Comparison of ENCODE assay signal across 7 cellular contexts in the genomic region with DNA sequence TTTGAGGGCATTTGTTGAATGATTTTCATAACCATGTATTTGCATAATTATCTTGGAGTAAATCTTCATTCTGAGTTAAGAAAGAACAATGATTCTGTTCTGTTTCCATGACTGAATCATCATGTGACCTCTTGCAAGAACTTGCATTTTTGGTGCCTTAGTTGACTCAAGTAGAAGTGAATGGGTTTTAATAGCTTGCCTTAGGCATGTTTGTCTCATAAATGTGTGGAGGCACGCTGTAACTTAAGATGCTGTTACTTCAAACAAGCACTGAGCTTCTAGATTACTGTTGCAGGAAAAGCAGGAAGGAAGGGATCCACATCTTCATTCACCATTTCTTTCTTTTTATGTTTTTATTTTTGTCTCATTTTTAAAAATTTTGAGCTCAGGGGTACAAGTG.
DNase-seq lines count a peak whose midpoint lies in the region; TF ChIP-seq lines count a peak whose summit lies in the region.
"Not testable (repeated sequence)": the region's sequence is repeated elsewhere in the genome, so short reads cannot be mapped to it uniquely, and the experiment has no call there.

No MANE protein-coding gene starts in this region.

- H3F3A ChIP-seq in SK-N-SH (replicated peaks; ENCODE audit: insufficient read depth): not testable (repeated sequence)

- H3K4me2 ChIP-seq in SK-N-SH: peak overlapping the region; percentile 27

- CTCF ChIA-PET in SK-N-SH (lab: Yijun Ruan, JAX): not testable (repeated sequence)

- TF ChIP-seq CTCF in SK-N-SH (IDR thresholded peaks at IDR 0.05); fibroblast of the aortic adventitia (IDR thresholded peaks at IDR 0.05; ENCODE audit: insufficient read depth, low read length): not testable (repeated sequence)

- H3K79me2 ChIP-seq in SK-N-SH (ENCODE audit: insufficient read depth): not testable (repeated sequence)

- not testable (repeated sequence) for H3K27me3 ChIP-seq in SK-N-SH (ENCODE audit: insufficient read depth)

- not testable (repeated sequence) for H4K20me1 ChIP-seq in SK-N-SH (ENCODE audit: insufficient read depth)

- H3K36me3 ChIP-seq in SK-N-SH (replicated peaks in 1 of 2; ENCODE audit: control insufficient read depth in 1 of 2, insufficient read depth in 2 of 2, low read length in 1 of 2): not testable (repeated sequence)

- H3K9me3 ChIP-seq in SK-N-SH: not testable (repeated sequence)

- H3K9me2 ChIP-seq in SK-N-SH: not testable (repeated sequence)

- DNase-seq in EH (ENCODE audit: low read depth) (peak; percentile 47), HCEC 1CT (peak; percentile 3), NCI-H1048 (lab: John Stamatoyannopoulos, UW) (peak; percentile 61), dedifferentiated amniotic fluid mesenchymal stem cell (ENCODE audit: extremely low spot score) (peak; percentile 72), fibroblast of the aortic adventitia (ENCODE audit: low read depth) (peak; percentile 53), renal cortical epithelial cell (ENCODE audit: low read depth) (peak; percentile 2)
- DNase-seq in SK-N-SH: not testable (repeated sequence)

- not testable (repeated sequence) for H3K4me1 ChIP-seq in SK-N-SH (ENCODE audit: control insufficient read depth in 1 of 2, insufficient read depth in 2 of 2, low read depth in 1 of 2, low read length in 1 of 2)

- POLR2A ChIA-PET in SK-N-SH (lab: Yijun Ruan, JAX): not testable (repeated sequence)

- H3K27ac ChIP-seq in SK-N-SH (ENCODE audit: low read depth in 2 of 2, low read length in 1 of 2): peak overlapping the region in 1 of 2 experiments; percentile 51; a peak in 2 of 4 replicates

- H3K9ac ChIP-seq in SK-N-SH: not testable (repeated sequence)

- TF ChIP-seq RAD21 in SK-N-SH (IDR thresholded peaks at IDR 0.05; ENCODE audit: low read length): not testable (repeated sequence)

- peak overlapping the region; percentile 79 for H2AFZ ChIP-seq in SK-N-SH (ENCODE audit: low read depth)

- WGBS in SK-N-SH (ENCODE audit: low lambda C conversion rate): 0% methylated on average over 1 of the region's 1 CpG

- H3K4me3 ChIP-seq in SK-N-SH (ENCODE audit: low read depth in 2 of 2, low read length in 1 of 2); fibroblast of the aortic adventitia (ENCODE audit: low read depth, low read length): not testable (repeated sequence)

- not testable (repeated sequence) for TF ChIP-seq EP300 in SK-N-SH (IDR thresholded peaks at IDR 0.05; ENCODE audit: borderline replicate concordance in 1 of 2, low read depth in 1 of 2, low read length in 1 of 2)

TF ChIP-seq in SK-N-SH, 30 proteins besides CTCF, POLR2A, EP300 and RAD21:
- TF ChIP-seq, protein P1, sequence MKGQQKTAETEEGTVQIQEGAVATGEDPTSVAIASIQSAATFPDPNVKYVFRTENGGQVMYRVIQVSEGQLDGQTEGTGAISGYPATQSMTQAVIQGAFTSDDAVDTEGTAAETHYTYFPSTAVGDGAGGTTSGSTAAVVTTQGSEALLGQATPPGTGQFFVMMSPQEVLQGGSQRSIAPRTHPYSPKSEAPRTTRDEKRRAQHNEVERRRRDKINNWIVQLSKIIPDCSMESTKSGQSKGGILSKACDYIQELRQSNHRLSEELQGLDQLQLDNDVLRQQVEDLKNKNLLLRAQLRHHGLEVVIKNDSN (IDR thresholded peaks at IDR 0.05; ENCODE audit: borderline replicate concordance, low read depth): peak; percentile 20; the same call in 1 of the 2 replicates
- TF ChIP-seq FOSL2 (IDR thresholded peaks at IDR 0.05; ENCODE audit: borderline replicate concordance, low read depth): peak; percentile 8; the same call in 1 of the 2 replicates
